ENCODE assay signal across 8 cellular contexts in genomic region chr12:113136128-113136989, GRCh38. TPM values are rescaled to one million over a fixed set of nuclear protein-coding genes. Genes with fewer than 3 reads are reported as not detected.
DNase-seq lines count a peak whose midpoint lies in the region; ATAC-seq, FAIRE-seq and TF ChIP-seq lines count a peak whose summit lies in the region.

No MANE protein-coding gene starts in this region.

- no peaks in the 10 kb centered on the region; the same call in 1 of the 2 replicates for H4K20me1 ChIP-seq in PC-9 (ENCODE audit: insufficient read depth)

- no peaks in the 10 kb centered on the region for H3K36me3 Mint-ChIP-seq in activated naive CD4-positive, alpha-beta T cell treated with anti-CD3 and anti-CD28 coated beads, Interleukin-2, amount 10 ng/mL, durations not matched to agents 7 days and 5 days

- H3K27ac Mint-ChIP-seq in activated naive CD4-positive, alpha-beta T cell treated with anti-CD3 and anti-CD28 coated beads, Interleukin-2, amount 10 ng/mL, durations not matched to agents 7 days and 5 days: peak overlapping the region; percentile 69

- ATAC-seq in left lobe of liver (peak; percentile 25), HG02610 (IDR thresholded peaks at IDR 0.05; ENCODE audit: unreplicated experiment) (no peak), HG03135 (IDR thresholded peaks at IDR 0.05; ENCODE audit: unreplicated experiment) (no peak)

- peaks cover 17% of the 10 kb centered on the region for H3K4me1 Mint-ChIP-seq in activated naive CD4-positive, alpha-beta T cell treated with anti-CD3 and anti-CD28 coated beads, Interleukin-2, amount 10 ng/mL, durations not matched to agents 7 days and 5 days

- no peak for TF ChIP-seq POLR2A in GM12891 (IDR thresholded peaks at IDR 0.05; ENCODE audit: low read depth, low read length)

- peaks cover 46% of the 10 kb centered on the region for H3K27me3 Mint-ChIP-seq in activated naive CD4-positive, alpha-beta T cell treated with anti-CD3 and anti-CD28 coated beads, Interleukin-2, amount 10 ng/mL, durations not matched to agents 7 days and 5 days

- no TSS peak for BruUV-seq in PC-9 (replicated peaks; lab: Mats Ljungman, UMichigan)

- no peaks in the 10 kb centered on the region for H3K27me3 ChIP-seq in PC-9 (ENCODE audit: insufficient read depth, low read depth)

- peaks cover 15% of the 10 kb centered on the region for H3K79me2 ChIP-seq in PC-9 (ENCODE audit: low read depth)

- peak overlapping the region; percentile 42; the same call in 1 of the 2 replicates for H3K4me3 ChIP-seq in PC-9

- CTCF ChIA-PET in PC-9 (lab: Charles Lee): interaction anchor here (0.5 to 1.8 kb wide), 2 partner anchors 17 to 134 kb away, joined by 5 to 21 read pairs; no protein-coding TSS in a partner anchor
- CTCF ChIA-PET in activated naive CD4-positive, alpha-beta T cell treated with anti-CD3 and anti-CD28 coated beads, Interleukin-2, amount 10 ng/mL, durations not matched to agents 7 days and 5 days (lab: Charles Lee): interaction anchor here (0.5 to 1.5 kb wide), 4 partner anchors 17 to 144 kb away, joined by 3 to 4 read pairs (median 4); no protein-coding TSS in a partner anchor

- H3K9me3 ChIP-seq in PC-9 (ENCODE audit: insufficient read depth, low read depth): no peaks in the 10 kb centered on the region

- intact Hi-C loops in PC-9 (cut with micrococcal nuclease; ENCODE audit: unreplicated experiment): loop anchor here (5.0 kb wide), 1 partner anchor 39 kb away; no protein-coding TSS in a partner anchor

- H3K9me2 ChIP-seq in PC-9 (ENCODE audit: insufficient read depth): no peaks in the 10 kb centered on the region

- H3K4me3 Mint-ChIP-seq in activated naive CD4-positive, alpha-beta T cell treated with anti-CD3 and anti-CD28 coated beads, Interleukin-2, amount 10 ng/mL, durations not matched to agents 7 days and 5 days: peak overlapping the region; percentile 68

- H2AFZ ChIP-seq in PC-9: peak overlapping the region; percentile 45; the same call in 1 of the 2 replicates

- no peak for TF ChIP-seq CTCF in PC-9 (conservative IDR thresholded peaks at IDR 0.05)

- H3K9me3 Mint-ChIP-seq in activated naive CD4-positive, alpha-beta T cell treated with anti-CD3 and anti-CD28 coated beads, Interleukin-2, amount 10 ng/mL, durations not matched to agents 7 days and 5 days: no peaks in the 10 kb centered on the region

- H3F3A ChIP-seq in PC-9 (ENCODE audit: insufficient read depth, low read depth): peaks cover 25% of the 10 kb centered on the region

- H3K4me1 ChIP-seq in PC-9 (replicated peaks; ENCODE audit: insufficient read depth): peaks cover 38% of the 10 kb centered on the region

- H3K36me3 ChIP-seq in PC-9 (ENCODE audit: low read depth): no peaks in the 10 kb centered on the region

- peak overlapping the region; percentile 90 for H3K4me2 ChIP-seq in PC-9

- peak overlapping the region; percentile 93 for H3K27ac ChIP-seq in PC-9

- peak; percentile 48 for FAIRE-seq in GM12891 (lab: Jason Lieb, UNC)

- DNase-seq in GM12891 (ENCODE audit: insufficient read length, low spot score): no peak
- DNase-seq in PC-9: peak in 1 of 2 experiments; percentile 36
- peak; percentile 60 for DNase-seq in activated naive CD4-positive, alpha-beta T cell treated with anti-CD3 and anti-CD28 coated beads, Interleukin-2, amount 10 ng/mL, durations not matched to agents 7 days and 5 days
- no peak for DNase-seq in left lobe of liver (ENCODE audit: low spot score)
- DNase-seq in stimulated activated naive CD4-positive, alpha-beta T cell (lab: John Stamatoyannopoulos, UW): peak; percentile 50 to 73 (median 66)
- no peak for DNase-seq in SHP77 treated with DMSO at 0.1 percent for 48 hours (lab: John Stamatoyannopoulos, UW)

- POLR2A ChIA-PET in PC-9 (lab: Charles Lee; ENCODE audit: unreplicated experiment): no interaction called here

TF ChIP-seq in GM12891, 5 proteins besides CTCF, POLR2A, EP300 and RAD21:
- TF ChIP-seq POLR2AphosphoS5 (IDR thresholded peaks at IDR 0.05; ENCODE audit: low read depth, low read length) (no peak), SPI1 (IDR thresholded peaks at IDR 0.05; ENCODE audit: low read depth, low read length) (no peak), TAF1 (IDR thresholded peaks at IDR 0.05; ENCODE audit: low read depth, low read length) (no peak), PAX5 (IDR thresholded peaks at IDR 0.05; ENCODE audit: insufficient read depth, low read length, severe bottlenecking) (no peak), POU2F2 (IDR thresholded peaks at IDR 0.05; ENCODE audit: low read depth, low read length) (no peak)

RNA-seq across cellular contexts. Expression of gene RASAL1, which starts 0.8 kb away (rescaled TPM):
- polyA plus RNA-seq in GM12891 (2012; ENCODE audit: low read depth, missing spikeins): 0.73 TPM
- total RNA-seq in PC-9 (2021) (14.9 and 23.6 TPM in 2 replicates), left lobe of liver (0.25 TPM)

RNA-seq across cellular contexts. Expression of gene CFAP73, which starts 13.2 kb away (rescaled TPM):
- 0.54 TPM for polyA plus RNA-seq in GM12891 (2012; ENCODE audit: low read depth, missing spikeins)
- total RNA-seq in PC-9 (2021): 1.3 and 1.9 TPM in 2 replicates
- total RNA-seq in left lobe of liver: not detected

RNA-seq across cellular contexts. Expression of gene DDX54, which starts 48.9 kb away (rescaled TPM):
- 48.2 TPM for polyA plus RNA-seq in GM12891 (2012; ENCODE audit: low read depth, missing spikeins)
- 80.1 and 81.3 TPM in 2 replicates for total RNA-seq in PC-9 (2021)
- 33.5 TPM for total RNA-seq in left lobe of liver

RNA-seq across cellular contexts. Expression of gene RITA1, which starts 49.2 kb away (rescaled TPM):
- 15.9 TPM for polyA plus RNA-seq in GM12891 (2012; ENCODE audit: low read depth, missing spikeins)
- total RNA-seq in PC-9 (2021) (15.8 and 16.1 TPM in 2 replicates), left lobe of liver (28.4 TPM)

Comparison
In these comparisons a context has a peak if more than half of its experiments do, and no peak if none do; other contexts are left out.
1. DNase-seq: peak in activated naive CD4-positive, alpha-beta T cell treated with anti-CD3 and anti-CD28 coated beads, Interleukin-2, amount 10 ng/mL, durations not matched to agents 7 days and 5 days (single experiment) and stimulated activated naive CD4-positive, alpha-beta T cell (6 of 6); none in GM12891 (single experiment), left lobe of liver (single experiment) and SHP77 treated with DMSO at 0.1 percent for 48 hours (single experiment).
2. RNA of gene RASAL1, which starts 0.8 kb away (total RNA-seq): 14.9 to 23.6 TPM in PC-9; 0.25 TPM in left lobe of liver (single experiment); every median in the first group is over 10 times any median in the second.